ENCODE assay signal across 1 cellular context in the genomic region with DNA sequence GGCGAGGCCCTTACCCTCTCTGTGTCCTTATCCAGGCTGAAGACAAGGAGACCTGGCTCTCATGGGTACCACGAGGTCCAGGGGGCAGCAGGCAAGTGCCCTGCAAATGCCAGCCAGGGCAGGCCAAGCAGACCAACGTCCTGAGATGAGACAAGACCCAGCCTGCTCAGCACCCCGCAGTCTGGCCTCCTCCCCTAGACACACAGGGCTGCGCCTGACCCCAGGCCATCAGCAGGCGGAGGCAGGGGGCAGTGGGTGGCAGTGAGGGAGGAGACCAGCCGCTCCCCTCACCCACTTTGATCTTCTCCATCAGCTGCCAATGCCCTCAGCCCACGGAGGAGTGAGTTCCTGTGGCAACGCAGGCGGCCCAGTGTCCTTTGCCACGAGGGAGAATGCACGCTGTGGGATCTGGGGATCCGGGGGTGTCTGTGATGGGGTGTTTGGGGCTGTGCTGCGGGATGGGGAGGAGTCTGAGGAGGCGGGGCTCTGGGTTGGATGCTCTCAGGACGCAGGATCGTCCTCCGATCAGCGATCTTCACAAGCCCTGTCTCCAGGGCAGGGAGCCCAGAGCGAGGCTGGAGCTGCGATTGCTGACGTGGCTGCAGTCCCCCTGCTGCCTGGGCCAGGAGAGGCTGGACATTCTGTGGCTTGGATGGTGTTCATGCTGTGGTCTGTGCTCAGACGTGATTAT.
TF ChIP-seq lines count a peak whose summit lies in the region.

No MANE protein-coding gene starts in this region.

TF ChIP-seq in H1, 55 proteins besides CTCF, POLR2A, EP300 and RAD21:
- TF ChIP-seq RBBP5 (IDR thresholded peaks at IDR 0.05; ENCODE audit: borderline replicate concordance, low read depth, low read length): no peak
- TF ChIP-seq KDM1A (IDR thresholded peaks at IDR 0.05; ENCODE audit: borderline replicate concordance, low read length): no peak
- TF ChIP-seq JUND (IDR thresholded peaks at IDR 0.05; ENCODE audit: low read length): no peak
- TF ChIP-seq FOSL1 (IDR thresholded peaks at IDR 0.05; ENCODE audit: insufficient read depth, low read depth, low read length): no peak
- TF ChIP-seq CHD1 (IDR thresholded peaks at IDR 0.05; ENCODE audit: low read depth, low read length): no peak
- no peak for TF ChIP-seq POLR2AphosphoS5 (IDR thresholded peaks at IDR 0.05; ENCODE audit: low read depth, low read length)
- no peak for TF ChIP-seq TEAD4 (IDR thresholded peaks at IDR 0.05; ENCODE audit: low read depth, low read length)
- TF ChIP-seq MAX (IDR thresholded peaks at IDR 0.05): no peak
- no peak for TF ChIP-seq TCF12 (IDR thresholded peaks at IDR 0.05; ENCODE audit: low read depth, low read length)
- no peak for TF ChIP-seq SP4 (IDR thresholded peaks at IDR 0.05; ENCODE audit: low read length)
- TF ChIP-seq EGR1 (IDR thresholded peaks at IDR 0.05; ENCODE audit: borderline replicate concordance, low read depth, low read length): no peak
- TF ChIP-seq ASH2L (IDR thresholded peaks at IDR 0.05; ENCODE audit: low read length): no peak
- TF ChIP-seq SP2 (IDR thresholded peaks at IDR 0.05; ENCODE audit: low read length): no peak
- TF ChIP-seq RFX5 (IDR thresholded peaks at IDR 0.05; ENCODE audit: borderline replicate concordance, low read depth, low read length): no peak
- no peak for TF ChIP-seq CTBP2 (IDR thresholded peaks at IDR 0.05; ENCODE audit: borderline replicate concordance, insufficient read depth, insufficient read length, low read length)
- no peak for TF ChIP-seq RNF2 (IDR thresholded peaks at IDR 0.05; ENCODE audit: borderline replicate concordance, low read depth, low read length, missing control alignments, poor library complexity, severe bottlenecking)
- no peak for TF ChIP-seq TBP (IDR thresholded peaks at IDR 0.05; ENCODE audit: low read depth, low read length)
- no peak for TF ChIP-seq SIRT6 (IDR thresholded peaks at IDR 0.05; ENCODE audit: low read length)
- TF ChIP-seq SRF (IDR thresholded peaks at IDR 0.05; ENCODE audit: low read depth, low read length): no peak
TF ChIP-seq in H1: peak in this region for 0.
